In the genomic region with DNA sequence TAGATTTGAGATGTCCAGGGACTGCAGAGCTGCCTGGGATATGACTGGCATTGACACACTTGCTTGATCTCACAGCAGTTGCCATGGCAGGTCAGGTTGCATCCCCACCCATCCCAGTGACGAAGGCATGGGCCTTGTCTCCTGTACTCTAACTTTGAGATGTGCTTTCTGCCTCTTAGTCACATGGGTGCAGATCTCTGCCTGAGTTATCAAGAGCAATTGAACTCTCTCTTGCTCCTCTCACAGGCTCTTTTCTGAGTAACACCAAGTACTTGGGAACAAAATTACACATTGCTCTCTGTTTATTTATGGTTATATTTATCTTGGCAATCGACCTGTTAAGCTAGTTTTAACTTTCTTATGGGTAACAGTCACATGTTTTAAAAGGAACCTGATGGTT, we compare ENCODE assay signal across 1 cellular context.
TF ChIP-seq lines count a peak whose summit lies in the region.

No MANE protein-coding gene starts in this region.

TF ChIP-seq in HepG2, 621 proteins besides CTCF, POLR2A, EP300 and RAD21:
- TF ChIP-seq SOX6 (IDR thresholded peaks at IDR 0.05) (no peak), SOX6 (CRISPR knock-in tag; IDR thresholded peaks at IDR 0.05) (no peak), AKAP8 (CRISPR knock-in tag; IDR thresholded peaks at IDR 0.05) (no peak)
- TF ChIP-seq, protein P1, sequence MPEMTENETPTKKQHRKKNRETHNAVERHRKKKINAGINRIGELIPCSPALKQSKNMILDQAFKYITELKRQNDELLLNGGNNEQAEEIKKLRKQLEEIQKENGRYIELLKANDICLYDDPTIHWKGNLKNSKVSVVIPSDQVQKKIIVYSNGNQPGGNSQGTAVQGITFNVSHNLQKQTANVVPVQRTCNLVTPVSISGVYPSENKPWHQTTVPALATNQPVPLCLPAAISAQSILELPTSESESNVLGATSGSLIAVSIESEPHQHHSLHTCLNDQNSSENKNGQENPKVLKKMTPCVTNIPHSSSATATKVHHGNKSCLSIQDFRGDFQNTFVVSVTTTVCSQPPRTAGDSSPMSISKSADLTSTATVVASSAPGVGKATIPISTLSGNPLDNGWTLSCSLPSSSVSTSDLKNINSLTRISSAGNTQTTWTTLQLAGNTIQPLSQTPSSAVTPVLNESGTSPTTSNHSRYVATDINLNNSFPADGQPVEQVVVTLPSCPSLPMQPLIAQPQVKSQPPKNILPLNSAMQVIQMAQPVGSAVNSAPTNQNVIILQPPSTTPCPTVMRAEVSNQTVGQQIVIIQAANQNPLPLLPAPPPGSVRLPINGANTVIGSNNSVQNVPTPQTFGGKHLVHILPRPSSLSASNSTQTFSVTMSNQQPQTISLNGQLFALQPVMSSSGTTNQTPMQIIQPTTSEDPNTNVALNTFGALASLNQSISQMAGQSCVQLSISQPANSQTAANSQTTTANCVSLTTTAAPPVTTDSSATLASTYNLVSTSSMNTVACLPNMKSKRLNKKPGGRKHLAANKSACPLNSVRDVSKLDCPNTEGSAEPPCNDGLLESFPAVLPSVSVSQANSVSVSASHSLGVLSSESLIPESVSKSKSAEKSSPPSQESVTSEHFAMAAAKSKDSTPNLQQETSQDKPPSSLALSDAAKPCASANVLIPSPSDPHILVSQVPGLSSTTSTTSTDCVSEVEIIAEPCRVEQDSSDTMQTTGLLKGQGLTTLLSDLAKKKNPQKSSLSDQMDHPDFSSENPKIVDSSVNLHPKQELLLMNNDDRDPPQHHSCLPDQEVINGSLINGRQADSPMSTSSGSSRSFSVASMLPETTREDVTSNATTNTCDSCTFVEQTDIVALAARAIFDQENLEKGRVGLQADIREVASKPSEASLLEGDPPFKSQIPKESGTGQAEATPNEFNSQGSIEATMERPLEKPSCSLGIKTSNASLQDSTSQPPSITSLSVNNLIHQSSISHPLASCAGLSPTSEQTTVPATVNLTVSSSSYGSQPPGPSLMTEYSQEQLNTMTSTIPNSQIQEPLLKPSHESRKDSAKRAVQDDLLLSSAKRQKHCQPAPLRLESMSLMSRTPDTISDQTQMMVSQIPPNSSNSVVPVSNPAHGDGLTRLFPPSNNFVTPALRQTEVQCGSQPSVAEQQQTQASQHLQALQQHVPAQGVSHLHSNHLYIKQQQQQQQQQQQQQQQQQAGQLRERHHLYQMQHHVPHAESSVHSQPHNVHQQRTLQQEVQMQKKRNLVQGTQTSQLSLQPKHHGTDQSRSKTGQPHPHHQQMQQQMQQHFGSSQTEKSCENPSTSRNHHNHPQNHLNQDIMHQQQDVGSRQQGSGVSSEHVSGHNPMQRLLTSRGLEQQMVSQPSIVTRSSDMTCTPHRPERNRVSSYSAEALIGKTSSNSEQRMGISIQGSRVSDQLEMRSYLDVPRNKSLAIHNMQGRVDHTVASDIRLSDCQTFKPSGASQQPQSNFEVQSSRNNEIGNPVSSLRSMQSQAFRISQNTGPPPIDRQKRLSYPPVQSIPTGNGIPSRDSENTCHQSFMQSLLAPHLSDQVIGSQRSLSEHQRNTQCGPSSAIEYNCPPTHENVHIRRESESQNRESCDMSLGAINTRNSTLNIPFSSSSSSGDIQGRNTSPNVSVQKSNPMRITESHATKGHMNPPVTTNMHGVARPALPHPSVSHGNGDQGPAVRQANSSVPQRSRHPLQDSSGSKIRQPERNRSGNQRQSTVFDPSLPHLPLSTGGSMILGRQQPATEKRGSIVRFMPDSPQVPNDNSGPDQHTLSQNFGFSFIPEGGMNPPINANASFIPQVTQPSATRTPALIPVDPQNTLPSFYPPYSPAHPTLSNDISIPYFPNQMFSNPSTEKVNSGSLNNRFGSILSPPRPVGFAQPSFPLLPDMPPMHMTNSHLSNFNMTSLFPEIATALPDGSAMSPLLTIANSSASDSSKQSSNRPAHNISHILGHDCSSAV (CRISPR knock-in tag; IDR thresholded peaks at IDR 0.05; ENCODE audit: borderline replicate concordance) = no peak
